ENCODE assay signal across 8 cellular contexts in genomic region chr10:21675157-21675796, GRCh38.
A peak's percentile ranks its signal among the peaks of the same experiment; 100 is the strongest.
DNase-seq lines count a peak whose midpoint lies in the region; ATAC-seq, FAIRE-seq and TF ChIP-seq lines count a peak whose summit lies in the region.

No MANE protein-coding gene starts in this region.

- H3F3A ChIP-seq in GM23338 (replicated peaks; ENCODE audit: low read depth): no peaks in the 10 kb centered on the region

- H3K9ac ChIP-seq in OCI-LY3 (ENCODE audit: low read length): no peak overlapping the region
- H3K9ac ChIP-seq in GM12878 (ENCODE audit: control insufficient read depth, insufficient read depth, low read length): no peak overlapping the region

- 76% methylated on average over 2 of the region's 2 CpGs for WGBS in GM12878 (ENCODE audit: insufficient coverage, insufficient replicate concordance, low lambda C conversion rate, missing lambda C conversion rate)
- 84 to 87% methylated on average over 2 of the region's 2 CpGs for WGBS in thyroid gland, 2 donors

- SMC1A ChIA-PET in GM12878 (lab: Charles Lee; ENCODE audit: uncharacterized antibody, unreplicated experiment): interaction anchor here (1.6 kb wide), 1 partner anchor 8 kb away, joined by 5 read pairs; no protein-coding TSS in a partner anchor

- H3K27me3 ChIP-seq in GM23338 (ENCODE audit: insufficient read depth): no peaks in the 10 kb centered on the region
- H3K27me3 ChIP-seq in OCI-LY3 (ENCODE audit: low read depth, low read length): no peaks in the 10 kb centered on the region
- H3K27me3 ChIP-seq in GM12878 (replicated peaks in 1 of 2; ENCODE audit: control insufficient read depth in 2 of 2, insufficient read depth in 2 of 2, low read length in 1 of 2): no peaks in the 10 kb centered on the region
- H3K27me3 ChIP-seq in left lung: no peaks in the 10 kb centered on the region
- H3K27me3 ChIP-seq in thyroid gland: no peaks in the 10 kb centered on the region

- H3K4me3 Mint-ChIP-seq in GM23338: no peak overlapping the region
- no peak overlapping the region for H3K4me3 Mint-ChIP-seq in activated T-helper 2 cell treated with anti-CD3 and anti-CD28 coated beads, Interferon-gamma antibody, Interleukin-2, Interleukin-4, amounts not matched to agents 10 μg/mL and 5 μg/mL and 100 μg/mL, durations not matched to agents 14 hours and 24 hours and 36 hours (ENCODE audit: low read depth)

- RAD21 ChIA-PET in GM12878 (lab: Charles Lee; ENCODE audit: unreplicated experiment): interaction anchor here (0.6 kb wide), 1 partner anchor 1224 kb away, joined by 3 read pairs; no protein-coding TSS in a partner anchor

- H3K4me3 ChIP-seq in GM23338 (no peak overlapping the region), OCI-LY3 (ENCODE audit: low read length) (no peak overlapping the region), GM12878 (no peak overlapping the region), left lung (no peak overlapping the region), thyroid gland (replicated peaks in 1 of 3) (no peak overlapping the region)

- intact Hi-C loops in GM12878 (cut with micrococcal nuclease; ENCODE audit: unreplicated experiment): no loop called here
- intact Hi-C loops in left lung (cut with DNase I): no loop called here
- intact Hi-C loops in thyroid gland (cut with DNase I): no loop called here
- intact Hi-C loops in activated T-helper 2 cell treated with anti-CD3 and anti-CD28 coated beads, Interferon-gamma antibody, Interleukin-2, Interleukin-4, amounts not matched to agents 10 μg/mL and 5 μg/mL and 100 μg/mL, durations not matched to agents 14 hours and 24 hours and 36 hours (cut with micrococcal nuclease): loop anchor here (10.0 kb wide), 1 partner anchor 100 kb away; no protein-coding TSS in a partner anchor

- H3K36me3 ChIP-seq in GM23338 (ENCODE audit: insufficient read depth) (no peaks in the 10 kb centered on the region; the same call in 1 of the 2 replicates), OCI-LY3 (replicated peaks; ENCODE audit: low read depth, low read length) (peaks cover 5% of the 10 kb centered on the region), GM12878 (ENCODE audit: control insufficient read depth in 2 of 2, insufficient read depth in 2 of 2, low read length in 1 of 2) (peaks cover 0 to 9% of the 10 kb centered on the region in 2 experiments; a peak in 2 of 4 replicates), left lung (peaks cover 0 to 17% of the 10 kb centered on the region in 2 donors), thyroid gland (no peaks in the 10 kb centered on the region)

- peak; percentile 41 for TF ChIP-seq RAD21 in GM12878 (IDR thresholded peaks at IDR 0.05; ENCODE audit: insufficient read depth, low read depth, low read length)

- peaks cover 4% of the 10 kb centered on the region; the same call in 1 of the 2 replicates for H4K20me1 ChIP-seq in GM23338 (replicated peaks; ENCODE audit: insufficient read depth)
- no peaks in the 10 kb centered on the region for H4K20me1 ChIP-seq in OCI-LY3 (ENCODE audit: insufficient read depth, low read length)
- H4K20me1 ChIP-seq in GM12878 (ENCODE audit: control insufficient read depth, insufficient read depth): no peaks in the 10 kb centered on the region

- H3K36me3 Mint-ChIP-seq in GM23338 (ENCODE audit: low read depth): peaks cover 6% of the 10 kb centered on the region; the same call in 1 of the 3 replicates
- peaks cover 18% of the 10 kb centered on the region for H3K36me3 Mint-ChIP-seq in activated T-helper 2 cell treated with anti-CD3 and anti-CD28 coated beads, Interferon-gamma antibody, Interleukin-2, Interleukin-4, amounts not matched to agents 10 μg/mL and 5 μg/mL and 100 μg/mL, durations not matched to agents 14 hours and 24 hours and 36 hours (ENCODE audit: low read depth)

- H3K4me2 ChIP-seq in GM23338 (no peak overlapping the region), OCI-LY3 (ENCODE audit: low read length) (no peak overlapping the region), GM12878 (ENCODE audit: control insufficient read depth, insufficient read depth) (no peak overlapping the region)

- TF ChIP-seq EP300 in GM12878 (IDR thresholded peaks at IDR 0.05; ENCODE audit: borderline replicate concordance in 1 of 2, control insufficient read depth in 1 of 2, low read depth in 2 of 2, low read length in 2 of 2): no peak

- POLR2A ChIA-PET in GM12878 (lab: Charles Lee): no interaction called here

- ATAC-seq in GM23338 (peak; percentile 86), GM12878 (peak; percentile 84), left lung (peak; percentile 77), HG02973 (IDR thresholded peaks at IDR 0.05; ENCODE audit: unreplicated experiment) (no peak)

- no peak overlapping the region for H3K27ac Mint-ChIP-seq in GM23338
- no peak overlapping the region for H3K27ac Mint-ChIP-seq in activated T-helper 2 cell treated with anti-CD3 and anti-CD28 coated beads, Interferon-gamma antibody, Interleukin-2, Interleukin-4, amounts not matched to agents 10 μg/mL and 5 μg/mL and 100 μg/mL, durations not matched to agents 14 hours and 24 hours and 36 hours

- in situ Hi-C loops in GM12878 (cut with MboI): no loop called here

- DNase-seq in D721Med (ENCODE audit: insufficient read length, low spot score) (no peak), GM23338 (ENCODE audit: low spot score) (peak; percentile 81), GM12878 (ENCODE audit: low read depth, low spot score) (no peak), left lung (no peak), thyroid gland (peak; percentile 15 to 29)
- DNase-seq in activated T-helper 2 cell treated with anti-CD3 and anti-CD28 coated beads, Interferon-gamma antibody, Interleukin-2, Interleukin-4, amounts not matched to agents 10 μg/mL and 5 μg/mL and 100 μg/mL, durations not matched to agents 14 hours and 24 hours and 36 hours (ENCODE audit: low spot score): no peak

- TF ChIP-seq CTCF in D721Med (IDR thresholded peaks at IDR 0.05; ENCODE audit: insufficient read depth, missing control alignments) (peak; percentile 59), GM23338 (conservative IDR thresholded peaks at IDR 0.05; ENCODE audit: low read depth in 2 of 2) (peak; percentile 77 to 95), OCI-LY3 (IDR thresholded peaks at IDR 0.05; ENCODE audit: low read depth, low read length) (peak; percentile 60), GM12878 (IDR thresholded peaks at IDR 0.05 in 2 of 3, conservative IDR thresholded peaks at IDR 0.05 in 1 of 3; ENCODE audit: control insufficient read depth in 2 of 3, extremely low read depth in 1 of 3, insufficient read depth in 1 of 3, low read depth in 3 of 3, low read length in 3 of 3) (peak; percentile 52 to 88 (median 82)), left lung (IDR thresholded peaks at IDR 0.05) (peak; percentile 64 to 69), thyroid gland (IDR thresholded peaks at IDR 0.05) (peak; percentile 28 to 65 (median 35))

- peaks cover 2% of the 10 kb centered on the region; the same call in 2 of the 3 replicates for H3K4me1 Mint-ChIP-seq in GM23338
- peaks cover 5% of the 10 kb centered on the region for H3K4me1 Mint-ChIP-seq in activated T-helper 2 cell treated with anti-CD3 and anti-CD28 coated beads, Interferon-gamma antibody, Interleukin-2, Interleukin-4, amounts not matched to agents 10 μg/mL and 5 μg/mL and 100 μg/mL, durations not matched to agents 14 hours and 24 hours and 36 hours (ENCODE audit: low read depth)

- CTCF ChIA-PET in GM12878 (lab: Yijun Ruan, JAX): interaction anchor here (0.6 to 1.2 kb wide), 2 partner anchors 13 to 73 kb away, joined by 3 to 5 read pairs; no protein-coding TSS in a partner anchor

- H3K9me3 Mint-ChIP-seq in GM23338: no peaks in the 10 kb centered on the region
- H3K9me3 Mint-ChIP-seq in activated T-helper 2 cell treated with anti-CD3 and anti-CD28 coated beads, Interferon-gamma antibody, Interleukin-2, Interleukin-4, amounts not matched to agents 10 μg/mL and 5 μg/mL and 100 μg/mL, durations not matched to agents 14 hours and 24 hours and 36 hours: no peaks in the 10 kb centered on the region

- H3K27ac ChIP-seq in GM23338 (ENCODE audit: low read depth): no peak overlapping the region
- H3K27ac ChIP-seq in OCI-LY3 (ENCODE audit: low read length): no peak overlapping the region
- H3K27ac ChIP-seq in GM12878 (ENCODE audit: control insufficient read depth, insufficient read depth): no peak overlapping the region
- no peak overlapping the region for H3K27ac ChIP-seq in left lung
- no peak overlapping the region for H3K27ac ChIP-seq in thyroid gland

- peak; percentile 67 for FAIRE-seq in D721Med (lab: Jason Lieb, UNC)
- peak; percentile 75 for FAIRE-seq in GM12878 (lab: Jason Lieb, UNC)

- H3K9me3 ChIP-seq in OCI-LY3 (ENCODE audit: insufficient read depth, low read length): no peaks in the 10 kb centered on the region
- H3K9me3 ChIP-seq in GM12878 (replicated peaks; ENCODE audit: control insufficient read depth, insufficient read depth, low read length): no peaks in the 10 kb centered on the region
- H3K9me3 ChIP-seq in left lung: no peaks in the 10 kb centered on the region
- no peaks in the 10 kb centered on the region for H3K9me3 ChIP-seq in thyroid gland

- no TSS peak for BruUV-seq in GM12878 (replicated peaks; lab: Mats Ljungman, UMichigan)

- no peak for TF ChIP-seq POLR2A in GM12878 (IDR thresholded peaks at IDR 0.05; ENCODE audit: low read depth, low read length)
- no peak for TF ChIP-seq POLR2A in thyroid gland (IDR thresholded peaks at IDR 0.05)

- H3K79me2 ChIP-seq in GM23338 (replicated peaks; ENCODE audit: insufficient read depth) (peaks cover 20% of the 10 kb centered on the region), OCI-LY3 (ENCODE audit: low read length) (no peaks in the 10 kb centered on the region), GM12878 (ENCODE audit: control insufficient read depth, insufficient read depth, low read length) (no peaks in the 10 kb centered on the region; the same call in 1 of the 2 replicates)

- no peak overlapping the region for H2AFZ ChIP-seq in GM23338
- H2AFZ ChIP-seq in OCI-LY3 (ENCODE audit: low read depth, low read length): no peak overlapping the region
- no peak overlapping the region for H2AFZ ChIP-seq in GM12878 (ENCODE audit: control insufficient read depth, low read depth, low read length)

- H3K4me1 ChIP-seq in GM23338 (ENCODE audit: insufficient read depth): no peaks in the 10 kb centered on the region
- H3K4me1 ChIP-seq in OCI-LY3 (ENCODE audit: low read length): no peaks in the 10 kb centered on the region
- H3K4me1 ChIP-seq in GM12878 (ENCODE audit: control insufficient read depth, insufficient read depth, low read length): no peaks in the 10 kb centered on the region
- no peaks in the 10 kb centered on the region for H3K4me1 ChIP-seq in left lung
- no peaks in the 10 kb centered on the region for H3K4me1 ChIP-seq in thyroid gland

- H3K9me2 ChIP-seq in GM23338 (ENCODE audit: insufficient read depth): no peaks in the 10 kb centered on the region

- no peaks in the 10 kb centered on the region for H3K27me3 Mint-ChIP-seq in GM23338 (ENCODE audit: insufficient read depth, low read depth, poor library complexity)
- H3K27me3 Mint-ChIP-seq in activated T-helper 2 cell treated with anti-CD3 and anti-CD28 coated beads, Interferon-gamma antibody, Interleukin-2, Interleukin-4, amounts not matched to agents 10 μg/mL and 5 μg/mL and 100 μg/mL, durations not matched to agents 14 hours and 24 hours and 36 hours (ENCODE audit: low read depth): no peaks in the 10 kb centered on the region

TF ChIP-seq in GM23338, 12 proteins besides CTCF, POLR2A, EP300 and RAD21 (continues in another document):
- no peak for TF ChIP-seq NANOG (IDR thresholded peaks at IDR 0.05; ENCODE audit: borderline replicate concordance)

TF ChIP-seq in GM12878, 131 proteins besides CTCF, POLR2A, EP300 and RAD21 (continues in another document):
- no peak for TF ChIP-seq TARDBP (IDR thresholded peaks at IDR 0.05; ENCODE audit: borderline replicate concordance)

Comparison
In these comparisons a context has a peak if more than half of its experiments do, and no peak if none do; other contexts are left out.
1. DNase-seq: peak in GM23338 (single experiment) and thyroid gland (2 of 2); none in D721Med (single experiment), GM12878 (single experiment), left lung (0 of 2) and activated T-helper 2 cell treated with anti-CD3 and anti-CD28 coated beads, Interferon-gamma antibody, Interleukin-2, Interleukin-4, amounts not matched to agents 10 μg/mL and 5 μg/mL and 100 μg/mL, durations not matched to agents 14 hours and 24 hours and 36 hours (single experiment).
2. CTCF ChIP-seq: peak in every context shown above with its lines; median percentile 86 in GM23338; 82 in GM12878; 66 in left lung; 60 in OCI-LY3; 59 in D721Med; 35 in thyroid gland.